ENCODE assay signal across 24 cellular contexts in the genomic region with DNA sequence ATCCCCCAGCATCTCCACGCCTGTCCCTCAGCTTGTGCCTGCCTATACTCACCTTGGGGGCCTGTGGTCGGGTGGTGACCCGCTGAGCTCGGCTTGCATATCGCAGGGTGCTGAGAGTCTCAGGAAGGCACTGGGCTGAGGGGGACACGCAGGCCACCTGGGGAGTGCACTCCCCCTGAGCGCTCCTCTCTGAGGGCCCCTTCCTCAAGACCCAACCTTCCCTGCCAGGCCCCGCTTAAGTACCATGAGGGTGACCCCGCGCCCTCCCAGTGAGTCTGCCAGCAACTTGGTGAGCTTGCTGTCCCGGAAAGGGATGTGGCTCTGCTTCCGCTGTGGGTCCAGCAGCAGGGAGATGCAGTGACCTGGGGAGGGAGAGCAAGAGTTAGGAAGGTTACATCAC. TPM values are rescaled to one million over a fixed set of nuclear protein-coding genes. Genes with fewer than 3 reads are reported as not detected.
"Had no signal": no experiment of that assay in that cellular context is flagged by ENCODE, and none has a peak within 500 bp of the region (broad histone marks: within the 10 kb centered on the region; RNA-seq: fewer than 3 reads in every experiment).

No MANE protein-coding gene starts in this region.

- H3K4me1 ChIP-seq: psoas muscle had no signal

- H3K27me3 ChIP-seq: pancreas, right lobe of liver, thyroid gland, uterus had no signal

- H3K9me3 ChIP-seq: heart left ventricle, pancreas, psoas muscle, right lobe of liver, thyroid gland, uterus had no signal

- H3K36me3 ChIP-seq: heart left ventricle, uterus had no signal

- H3K27ac Mint-ChIP-seq: mesothelial cell of epicardium, natural killer cell, type B pancreatic cell had no signal

- ATAC-seq: esophagus mucosa, heart left ventricle, natural killer cell, pancreas, psoas muscle, right lobe of liver had no signal

- H3K36me3 Mint-ChIP-seq: mesothelial cell of epicardium, natural killer cell, type B pancreatic cell had no signal

- H3K4me3 Mint-ChIP-seq: mesothelial cell of epicardium, natural killer cell, neural crest cell, type B pancreatic cell had no signal

- H3K27ac ChIP-seq: dorsolateral prefrontal cortex, heart left ventricle, pancreas, psoas muscle, right lobe of liver, thyroid gland, uterus had no signal

- DNase-seq: cortex of kidney; dorsolateral prefrontal cortex; effector CD8-positive, alpha-beta T cell; heart left ventricle; hippocampal formation; kidney glomerular epithelial cell; natural killer cell; nucleus accumbens; psoas muscle; retina; stimulated activated naive CD4-positive, alpha-beta T cell; thyroid gland had no signal

- H3K9me3 Mint-ChIP-seq: mesothelial cell of epicardium, natural killer cell, neural crest cell, type B pancreatic cell had no signal

- H3K4me3 ChIP-seq: dorsolateral prefrontal cortex, heart left ventricle, pancreas, psoas muscle, right lobe of liver, thyroid gland, uterus had no signal

RNA-seq across cellular contexts. Expression of a gene that starts 4.1 kb away (rescaled TPM):
- total RNA-seq: fibroblast of lung, myocyte, natural killer cell, neural crest cell, skeletal muscle tissue had no signal
- polyA plus RNA-seq: fibroblast of lung had no signal

RNA-seq across cellular contexts. Expression of a gene that starts 16.9 kb away (rescaled TPM):
- total RNA-seq: glomerular endothelial cell, lower leg skin, natural killer cell had no signal
- polyA plus RNA-seq: psoas muscle had no signal
